In genomic region chr14:67372833-67373232, GRCh38 we compare ENCODE assay signal across 1 cellular context.
TF ChIP-seq lines count a peak whose summit lies in the region.

No MANE protein-coding gene starts in this region.

TF ChIP-seq in SK-N-SH treated with all-trans-retinoic acid at 6 μM for 48 hours, 23 proteins besides CTCF, POLR2A, EP300 and RAD21 (continued from another document):
- TF ChIP-seq PATZ1 (CRISPR knock-in tag; IDR thresholded peaks at IDR 0.05; ENCODE audit: borderline replicate concordance) (no peak), CSDC2 (CRISPR knock-in tag; IDR thresholded peaks at IDR 0.05) (no peak), ZFP30 (CRISPR knock-in tag; IDR thresholded peaks at IDR 0.05) (no peak), CREB5 (CRISPR knock-in tag; IDR thresholded peaks at IDR 0.05; ENCODE audit: low read depth) (no peak), PPARA (CRISPR knock-in tag; IDR thresholded peaks at IDR 0.05; ENCODE audit: borderline replicate concordance) (no peak), ISL1 (CRISPR knock-in tag; IDR thresholded peaks at IDR 0.05) (no peak), TSHZ2 (CRISPR knock-in tag; IDR thresholded peaks at IDR 0.05) (no peak), OSR1 (CRISPR knock-in tag; IDR thresholded peaks at IDR 0.05) (no peak), ZFP3 (CRISPR knock-in tag; IDR thresholded peaks at IDR 0.05) (no peak), RARB (CRISPR knock-in tag; IDR thresholded peaks at IDR 0.05) (no peak), ARNTL (CRISPR knock-in tag; IDR thresholded peaks at IDR 0.05; ENCODE audit: borderline replicate concordance, low read depth) (no peak), ESRRG (CRISPR knock-in tag; IDR thresholded peaks at IDR 0.05) (no peak), ZNF70 (CRISPR knock-in tag; IDR thresholded peaks at IDR 0.05) (no peak), ZNF8 (CRISPR knock-in tag; IDR thresholded peaks at IDR 0.05) (no peak)
- TF ChIP-seq, protein P1, sequence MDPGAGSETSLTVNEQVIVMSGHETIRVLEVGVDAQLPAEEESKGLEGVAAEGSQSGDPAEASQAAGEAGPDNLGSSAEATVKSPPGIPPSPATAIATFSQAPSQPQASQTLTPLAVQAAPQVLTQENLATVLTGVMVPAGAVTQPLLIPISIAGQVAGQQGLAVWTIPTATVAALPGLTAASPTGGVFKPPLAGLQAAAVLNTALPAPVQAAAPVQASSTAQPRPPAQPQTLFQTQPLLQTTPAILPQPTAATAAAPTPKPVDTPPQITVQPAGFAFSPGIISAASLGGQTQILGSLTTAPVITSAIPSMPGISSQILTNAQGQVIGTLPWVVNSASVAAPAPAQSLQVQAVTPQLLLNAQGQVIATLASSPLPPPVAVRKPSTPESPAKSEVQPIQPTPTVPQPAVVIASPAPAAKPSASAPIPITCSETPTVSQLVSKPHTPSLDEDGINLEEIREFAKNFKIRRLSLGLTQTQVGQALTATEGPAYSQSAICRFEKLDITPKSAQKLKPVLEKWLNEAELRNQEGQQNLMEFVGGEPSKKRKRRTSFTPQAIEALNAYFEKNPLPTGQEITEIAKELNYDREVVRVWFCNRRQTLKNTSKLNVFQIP (CRISPR knock-in tag; IDR thresholded peaks at IDR 0.05; ENCODE audit: borderline replicate concordance, low read depth): no peak
- TF ChIP-seq, protein P2, sequence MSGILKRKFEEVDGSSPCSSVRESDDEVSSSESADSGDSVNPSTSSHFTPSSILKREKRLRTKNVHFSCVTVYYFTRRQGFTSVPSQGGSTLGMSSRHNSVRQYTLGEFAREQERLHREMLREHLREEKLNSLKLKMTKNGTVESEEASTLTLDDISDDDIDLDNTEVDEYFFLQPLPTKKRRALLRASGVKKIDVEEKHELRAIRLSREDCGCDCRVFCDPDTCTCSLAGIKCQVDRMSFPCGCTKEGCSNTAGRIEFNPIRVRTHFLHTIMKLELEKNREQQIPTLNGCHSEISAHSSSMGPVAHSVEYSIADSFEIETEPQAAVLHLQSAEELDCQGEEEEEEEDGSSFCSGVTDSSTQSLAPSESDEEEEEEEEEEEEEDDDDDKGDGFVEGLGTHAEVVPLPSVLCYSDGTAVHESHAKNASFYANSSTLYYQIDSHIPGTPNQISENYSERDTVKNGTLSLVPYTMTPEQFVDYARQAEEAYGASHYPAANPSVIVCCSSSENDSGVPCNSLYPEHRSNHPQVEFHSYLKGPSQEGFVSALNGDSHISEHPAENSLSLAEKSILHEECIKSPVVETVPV (CRISPR knock-in tag; IDR thresholded peaks at IDR 0.05): no peak
